ENCODE assay signal across 8 cellular contexts in the genomic region with DNA sequence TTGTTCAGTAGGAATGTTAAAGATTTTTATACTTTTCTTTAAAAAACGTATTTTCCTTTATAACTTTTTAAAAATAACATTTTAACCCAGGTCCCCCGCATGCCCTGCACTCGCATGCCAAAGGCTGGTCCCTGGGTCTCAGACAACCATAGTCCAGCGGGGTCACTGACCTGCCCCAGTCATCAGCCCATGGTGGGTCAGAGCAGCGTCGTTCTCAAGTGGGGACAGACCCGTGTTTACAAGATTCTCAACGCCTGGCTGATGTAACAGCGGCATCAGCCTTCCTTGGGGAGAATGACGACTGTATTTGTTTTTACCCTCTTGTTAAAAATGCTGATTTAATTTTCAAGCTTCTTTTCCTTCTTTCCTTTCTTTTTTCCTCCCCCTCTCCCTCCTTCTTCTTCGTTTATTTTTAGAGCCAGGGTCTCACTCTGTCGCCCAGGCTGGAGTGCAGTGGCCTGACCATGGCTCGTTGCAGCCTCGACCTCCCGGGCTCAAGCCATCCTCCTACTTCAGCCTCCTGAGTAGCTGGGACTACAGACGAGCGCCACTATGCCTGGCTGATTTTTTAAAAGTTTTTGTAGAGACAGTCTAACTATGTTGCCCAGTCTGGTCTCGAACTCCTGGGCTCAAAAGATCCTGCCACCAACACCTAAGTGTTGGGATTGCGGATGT. TPM values are rescaled to one million over a fixed set of nuclear protein-coding genes. Genes with fewer than 3 reads are reported as not detected.
DNase-seq lines count a peak whose midpoint lies in the region; ATAC-seq and TF ChIP-seq lines count a peak whose summit lies in the region.

No MANE protein-coding gene starts in this region.

- peaks cover 0 to 2% of the 10 kb centered on the region in 2 donors for H3K4me1 ChIP-seq in aorta (ENCODE audit: control insufficient read depth in 1 of 2, insufficient read depth in 2 of 2, low read length in 2 of 2)

- H3K36me3 Mint-ChIP-seq in stimulated activated naive CD8-positive, alpha-beta T cell treated with anti-CD3 and anti-CD28 coated beads, Interleukin-15, Interleukin-2, amounts not matched to agents 100 ng/mL and 50 ng/mL, for 24 hours (ENCODE audit: low read depth): no peaks in the 10 kb centered on the region
- H3K36me3 Mint-ChIP-seq in naive B cell: no peaks in the 10 kb centered on the region

- H3K27ac ChIP-seq in aorta (ENCODE audit: low read depth in 1 of 2, low read length in 2 of 2): peak overlapping the region; percentile 91 to 95

- peaks cover 6% of the 10 kb centered on the region for H3K4me1 Mint-ChIP-seq in stimulated activated naive CD8-positive, alpha-beta T cell treated with anti-CD3 and anti-CD28 coated beads, Interleukin-15, Interleukin-2, amounts not matched to agents 100 ng/mL and 50 ng/mL, for 24 hours (ENCODE audit: low read depth)
- peaks cover 0 to 12% (median 6%) of the 10 kb centered on the region in 3 donors for H3K4me1 Mint-ChIP-seq in naive B cell

- H3K27me3 Mint-ChIP-seq in stimulated activated naive CD8-positive, alpha-beta T cell treated with anti-CD3 and anti-CD28 coated beads, Interleukin-15, Interleukin-2, amounts not matched to agents 100 ng/mL and 50 ng/mL, for 24 hours: peaks cover 45% of the 10 kb centered on the region
- H3K27me3 Mint-ChIP-seq in naive B cell: peaks cover 36 to 66% (median 43%) of the 10 kb centered on the region in 3 donors

- H3K9me3 ChIP-seq in aorta (ENCODE audit: control insufficient read depth, low read length): no peaks in the 10 kb centered on the region

- H3K36me3 ChIP-seq in aorta (ENCODE audit: control insufficient read depth in 1 of 2, insufficient read depth in 2 of 2, low read length in 1 of 2): no peaks in the 10 kb centered on the region

- TF ChIP-seq CTCF in choroid plexus epithelial cell (conservative IDR thresholded peaks at IDR 0.05; ENCODE audit: low read depth, low read length): no peak

- H3K27me3 ChIP-seq in aorta (ENCODE audit: control insufficient read depth in 1 of 2, insufficient read depth in 2 of 2, low read length in 1 of 2): no peaks in the 10 kb centered on the region

- ATAC-seq in stimulated activated naive CD8-positive, alpha-beta T cell treated with anti-CD3 and anti-CD28 coated beads, Interleukin-15, Interleukin-2, amounts not matched to agents 100 U/mL and 50 U/mL, for 24 hours: no peak
- no peak for ATAC-seq in naive B cell (ENCODE audit: low read depth in 2 of 2)
- ATAC-seq in aorta (ENCODE audit: low FRiP score): no peak

- H3K4me3 ChIP-seq in choroid plexus epithelial cell (ENCODE audit: low read depth, low read length) (peak overlapping the region; percentile 57), aorta (ENCODE audit: low read length in 2 of 2) (peak overlapping the region; percentile 14 to 32)

- no peak for DNase-seq in stimulated activated naive CD8-positive, alpha-beta T cell treated with anti-CD3 and anti-CD28 coated beads, Interleukin-15, Interleukin-2, amounts not matched to agents 100 U/mL and 50 U/mL, for 24 hours
- DNase-seq in choroid plexus epithelial cell (ENCODE audit: low read depth): no peak
- DNase-seq in naive B cell: no peak
- DNase-seq in aorta: no peak
- no peak for DNase-seq in hepatic stellate cell (ENCODE audit: low spot score)
- no peak for DNase-seq in NK-92 treated with Interleukin-12 subunit alpha and Interleukin-12 subunit beta, amount 100 ng/mL, for 24 hours (lab: John Stamatoyannopoulos, UW)
- DNase-seq in superior temporal gyrus (ENCODE audit: extremely low spot score): no peak

- peak overlapping the region; percentile 47 for H3K4me3 Mint-ChIP-seq in stimulated activated naive CD8-positive, alpha-beta T cell treated with anti-CD3 and anti-CD28 coated beads, Interleukin-15, Interleukin-2, amounts not matched to agents 100 ng/mL and 50 ng/mL, for 24 hours
- H3K4me3 Mint-ChIP-seq in naive B cell: peak overlapping the region; percentile 19 to 77 (median 56)

- no peak overlapping the region for H3K27ac Mint-ChIP-seq in stimulated activated naive CD8-positive, alpha-beta T cell treated with anti-CD3 and anti-CD28 coated beads, Interleukin-15, Interleukin-2, amounts not matched to agents 100 ng/mL and 50 ng/mL, for 24 hours
- no peak overlapping the region for H3K27ac Mint-ChIP-seq in naive B cell

- H3K9me3 Mint-ChIP-seq in stimulated activated naive CD8-positive, alpha-beta T cell treated with anti-CD3 and anti-CD28 coated beads, Interleukin-15, Interleukin-2, amounts not matched to agents 100 ng/mL and 50 ng/mL, for 24 hours: no peaks in the 10 kb centered on the region
- peaks cover 0 to 3% (median 0%) of the 10 kb centered on the region in 7 donors for H3K9me3 Mint-ChIP-seq in naive B cell

- intact Hi-C loops in aorta (cut with DNase I): loop anchor here in 1 of 2 donors (5.0 kb wide), 1 partner anchor 35 kb away; no protein-coding TSS in a partner anchor

- WGBS in aorta, 2 donors: 38 to 39% methylated on average over 19 of the region's 19 CpGs

RNA-seq across cellular contexts. Expression of a gene that starts 1.0 kb away (rescaled TPM):
- not detected for polyA plus RNA-seq in naive B cell (ENCODE audit: low read depth in 6 of 6)
- 100 to 1,000 TPM in 1 of 2 donors, 10 to 100 TPM in 1; 85.8 to 236 TPM for total RNA-seq in aorta
- polyA plus RNA-seq in aorta: 100 to 1,000 TPM; 135 to 146 TPM

Comparison
In these comparisons a context has a peak if more than half of its experiments do, and no peak if none do; other contexts are left out.
1. RNA of a gene that starts 1.0 kb away (polyA plus RNA-seq): 135 to 146 TPM in aorta; not detected in naive B cell; every median in the first group is over 100 times any median in the second.